Comparison of ENCODE assay signal across 31 cellular contexts in genomic region chr10:89309646-89310045, GRCh38.
"Had no signal": no experiment of that assay in that cellular context is flagged by ENCODE, and none has a peak within 500 bp of the region (broad histone marks: within the 10 kb centered on the region; RNA-seq: fewer than 3 reads in every experiment).

No MANE protein-coding gene starts in this region.

- ATAC-seq: left colon; naive thymus-derived CD8-positive, alpha-beta T cell; right cardiac atrium; sciatic nerve; stimulated activated effector memory CD8-positive, alpha-beta T cell treated with anti-CD3 and anti-CD28 coated beads, Interleukin-12 subunit alpha, Interleukin-12 subunit beta, amount 100 ng/mL, for 72 hours had no signal

- H3K4me1 ChIP-seq: left lung, prostate gland, testis, thyroid gland, vagina had no signal

- H3K27ac Mint-ChIP-seq: immature natural killer cell; naive thymus-derived CD8-positive, alpha-beta T cell; nephron; stimulated activated effector memory CD8-positive, alpha-beta T cell treated with anti-CD3 and anti-CD28 coated beads, Interleukin-12 subunit alpha, Interleukin-12 subunit beta, amount 100 ng/mL, for 72 hours; stimulated activated naive CD8-positive, alpha-beta T cell treated with anti-CD3 and anti-CD28 coated beads, Interleukin-15, Interleukin-2, amounts not matched to agents 100 ng/mL and 50 ng/mL, for 24 hours had no signal

- H3K4me3 ChIP-seq: left lung, lower lobe of right lung, ovary, prostate gland, skin epidermis, testis, thyroid gland, transverse colon, upper lobe of left lung, vagina had no signal

- H3K27ac ChIP-seq: left lung, lower lobe of right lung, ovary, prostate gland, skin epidermis, testis, thyroid gland, transverse colon, upper lobe of left lung, vagina had no signal

- H3K4me1 Mint-ChIP-seq: stimulated activated effector memory CD8-positive, alpha-beta T cell treated with anti-CD3 and anti-CD28 coated beads, Interleukin-12 subunit alpha, Interleukin-12 subunit beta, amount 100 ng/mL, for 72 hours had no signal

- DNase-seq: hypothalamus; immature natural killer cell; kidney; left colon; left lung; lower lobe of right lung; mammary epithelial cell; mesenchymal stem cell; naive thymus-derived CD8-positive, alpha-beta T cell; occipital lobe; ovary; posterior cingulate gyrus; retina; right cardiac atrium; stimulated activated CD4-positive, alpha-beta T cell treated with anti-CD3 and anti-CD28 coated beads, Interleukin-12 subunit alpha, Interleukin-12 subunit beta, amount 100 ng/mL, for 4 hours; stimulated activated CD4-positive, alpha-beta T cell treated with anti-CD3 and anti-CD28 coated beads, Interleukin-15, amount 100 ng/mL, for 24 hours; stimulated activated CD4-positive, alpha-beta T cell treated with anti-CD3 and anti-CD28 coated beads, Interleukin-2, amount 100 ng/mL, for 24 hours; stimulated activated CD4-positive, alpha-beta T cell treated with anti-CD3 and anti-CD28 coated beads, Interleukin-4, amount 100 ng/mL, for 24 hours; stimulated activated naive CD4-positive, alpha-beta T cell; testis; thyroid gland; transverse colon; upper lobe of left lung had no signal

- H3K36me3 Mint-ChIP-seq: stimulated activated effector memory CD8-positive, alpha-beta T cell treated with anti-CD3 and anti-CD28 coated beads, Interleukin-12 subunit alpha, Interleukin-12 subunit beta, amount 100 ng/mL, for 72 hours had no signal

- H3K27me3 ChIP-seq: left lung, ovary, testis, thyroid gland, transverse colon, upper lobe of left lung, vagina had no signal

- H3K27me3 Mint-ChIP-seq: naive thymus-derived CD8-positive, alpha-beta T cell; stimulated activated naive CD8-positive, alpha-beta T cell treated with anti-CD3 and anti-CD28 coated beads, Interleukin-15, Interleukin-2, amounts not matched to agents 100 ng/mL and 50 ng/mL, for 24 hours had no signal

- H3K9me3 Mint-ChIP-seq: nephron; neural crest cell; stimulated activated effector memory CD8-positive, alpha-beta T cell treated with anti-CD3 and anti-CD28 coated beads, Interleukin-12 subunit alpha, Interleukin-12 subunit beta, amount 100 ng/mL, for 72 hours had no signal

- H3K36me3 ChIP-seq: ovary, prostate gland had no signal

- H3K4me3 Mint-ChIP-seq: immature natural killer cell; naive thymus-derived CD8-positive, alpha-beta T cell; nephron; neural crest cell; stimulated activated effector memory CD8-positive, alpha-beta T cell treated with anti-CD3 and anti-CD28 coated beads, Interleukin-12 subunit alpha, Interleukin-12 subunit beta, amount 100 ng/mL, for 72 hours; stimulated activated naive CD8-positive, alpha-beta T cell treated with anti-CD3 and anti-CD28 coated beads, Interleukin-15, Interleukin-2, amounts not matched to agents 100 ng/mL and 50 ng/mL, for 24 hours had no signal
